ENCODE assay signal across 21 cellular contexts in the genomic region with DNA sequence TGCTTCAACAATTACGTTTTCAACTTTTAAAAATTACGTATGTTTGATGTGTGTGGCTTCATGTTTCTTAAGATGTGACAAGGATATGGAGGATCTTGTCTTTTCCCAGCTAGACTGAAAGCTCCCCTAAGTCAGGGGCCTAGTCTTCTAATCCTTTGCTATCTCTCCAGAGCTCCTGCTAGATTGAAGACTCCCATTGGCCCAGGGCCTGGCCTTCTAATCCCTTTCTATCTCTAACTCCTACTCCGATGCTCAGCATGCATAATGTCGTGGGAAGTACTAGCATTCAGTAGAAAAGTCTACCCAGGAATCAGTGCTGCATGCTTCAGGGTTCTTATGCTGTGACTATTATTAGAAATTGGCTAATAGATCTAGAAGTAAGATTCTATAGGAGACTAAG.
"Had no signal": no experiment of that assay in that cellular context is flagged by ENCODE, and none has a peak within 500 bp of the region (broad histone marks: within the 10 kb centered on the region; RNA-seq: fewer than 3 reads in every experiment).

No MANE protein-coding gene starts in this region.

- H3K27me3 ChIP-seq: adrenal gland, spleen, tibial artery had no signal

- H3K36me3 Mint-ChIP-seq: memory B cell, naive B cell had no signal

- H3K9me3 Mint-ChIP-seq: central memory CD8-positive, alpha-beta T cell; memory B cell; naive B cell; neural crest cell had no signal

- H3K9me3 ChIP-seq: adrenal gland, spleen, tibial artery had no signal

- H3K27ac Mint-ChIP-seq: activated CD4-positive, alpha-beta T cell treated with anti-CD3 and anti-CD28 coated beads, Interleukin-2, amount 10 ng/mL, durations not matched to agents 7 days and 5 days; activated CD8-positive, alpha-beta memory T cell treated with anti-CD3 and anti-CD28 coated beads, Interleukin-2, amount 10 ng/mL, durations not matched to agents 7 days and 5 days; activated CD8-positive, alpha-beta T cell treated with anti-CD3 and anti-CD28 coated beads for 36 hours; activated naive CD8-positive, alpha-beta T cell; memory B cell; naive B cell; T-helper 1 cell treated with Interleukin-12 subunit alpha and Interleukin-12 subunit beta and Interleukin-4 antibody, amounts not matched to agents 30 μg/mL and 1 μg/mL, for 36 hours had no signal

- H3K36me3 ChIP-seq: adrenal gland, spleen, tibial artery had no signal

- H3K4me3 Mint-ChIP-seq: activated CD4-positive, alpha-beta T cell treated with anti-CD3 and anti-CD28 coated beads, Interleukin-2, amount 10 ng/mL, durations not matched to agents 7 days and 5 days; activated CD8-positive, alpha-beta memory T cell treated with anti-CD3 and anti-CD28 coated beads, Interleukin-2, amount 10 ng/mL, durations not matched to agents 7 days and 5 days; activated CD8-positive, alpha-beta T cell treated with anti-CD3 and anti-CD28 coated beads for 36 hours; activated naive CD8-positive, alpha-beta T cell; central memory CD8-positive, alpha-beta T cell; memory B cell; naive B cell; neural crest cell; T-helper 1 cell treated with Interleukin-12 subunit alpha and Interleukin-12 subunit beta and Interleukin-4 antibody, amounts not matched to agents 30 μg/mL and 1 μg/mL, for 36 hours had no signal

- H3K4me3 ChIP-seq: adrenal gland, spleen, tibial artery had no signal

- DNase-seq: activated CD4-positive, alpha-beta T cell treated with anti-CD3 and anti-CD28 coated beads, Interleukin-2, amount 10 ng/mL, durations not matched to agents 7 days and 5 days; activated CD4-positive, CD25-positive, alpha-beta regulatory T cell treated with anti-CD3 and anti-CD28 coated beads, Interleukin-2, amount 50 U/mL, for 72 hours; activated CD8-positive, alpha-beta memory T cell treated with anti-CD3 and anti-CD28 coated beads, Interleukin-2, amount 10 ng/mL, durations not matched to agents 7 days and 5 days; activated CD8-positive, alpha-beta T cell treated with anti-CD3 and anti-CD28 coated beads for 36 hours; activated naive CD4-positive, alpha-beta T cell; adrenal gland; effector memory CD4-positive, alpha-beta T cell; glutamatergic neuron; hippocampal formation; left cardiac atrium; naive B cell; retina; spleen; stimulated activated CD4-positive, alpha-beta T cell treated with anti-CD3 and anti-CD28 coated beads, Interleukin-4, amount 100 ng/mL, for 1 hour; stimulated activated naive CD8-positive, alpha-beta T cell treated with anti-CD3 and anti-CD28 coated beads, Interleukin-15, Interleukin-2, amounts not matched to agents 100 U/mL and 50 U/mL, for 24 hours; tibial artery had no signal

- H3K27ac ChIP-seq: adrenal gland, spleen, tibial artery had no signal

- H3K27me3 Mint-ChIP-seq: activated CD4-positive, alpha-beta T cell treated with anti-CD3 and anti-CD28 coated beads, Interleukin-2, amount 10 ng/mL, durations not matched to agents 7 days and 5 days; activated CD8-positive, alpha-beta memory T cell treated with anti-CD3 and anti-CD28 coated beads, Interleukin-2, amount 10 ng/mL, durations not matched to agents 7 days and 5 days; activated CD8-positive, alpha-beta T cell treated with anti-CD3 and anti-CD28 coated beads for 36 hours; activated naive CD8-positive, alpha-beta T cell; central memory CD8-positive, alpha-beta T cell; memory B cell; naive B cell had no signal

- H3K4me1 Mint-ChIP-seq: central memory CD8-positive, alpha-beta T cell; memory B cell; naive B cell; neural crest cell had no signal

- H3K4me1 ChIP-seq: adrenal gland, spleen, tibial artery had no signal
